Comparison of ENCODE assay signal across 8 cellular contexts in genomic region chr1:169601096-169601881, GRCh38. TPM values are rescaled to one million over a fixed set of nuclear protein-coding genes. Genes with fewer than 3 reads are reported as not detected.
DNase-seq lines count a peak whose midpoint lies in the region; ATAC-seq and TF ChIP-seq lines count a peak whose summit lies in the region.

No MANE protein-coding gene starts in this region.

- H3K4me1 ChIP-seq in MM.1S (ENCODE audit: low read length) (no peaks in the 10 kb centered on the region), left lung (peaks cover 0 to 35% of the 10 kb centered on the region in 2 donors)

- H3K4me3 ChIP-seq in MM.1S (ENCODE audit: low read length) (no peak overlapping the region), left lung (no peak overlapping the region)

- H3K27me3 ChIP-seq in MM.1S (replicated peaks; ENCODE audit: insufficient read depth, low read length) (no peaks in the 10 kb centered on the region), left lung (no peaks in the 10 kb centered on the region)

- no peaks in the 10 kb centered on the region for H4K20me1 ChIP-seq in MM.1S (ENCODE audit: insufficient read depth, low read length)

- H3K9ac ChIP-seq in MM.1S (ENCODE audit: low read length), result no peak overlapping the region

- no peaks in the 10 kb centered on the region for H3K79me2 ChIP-seq in MM.1S (ENCODE audit: low read length)

- no peak overlapping the region for H3K4me2 ChIP-seq in MM.1S (ENCODE audit: low read depth, low read length)

- TF ChIP-seq CTCF in MM.1S (IDR thresholded peaks at IDR 0.05; ENCODE audit: low read length) (peak; percentile 65), left lung (IDR thresholded peaks at IDR 0.05) (peak; percentile 55 to 58)

- no peaks in the 10 kb centered on the region for H3K9me3 ChIP-seq in MM.1S (replicated peaks; ENCODE audit: insufficient read depth, low read length)
- no peaks in the 10 kb centered on the region for H3K9me3 ChIP-seq in left lung

- no peaks in the 10 kb centered on the region for H3F3A ChIP-seq in MM.1S (ENCODE audit: insufficient read depth, low read length)

- H2AFZ ChIP-seq in MM.1S (ENCODE audit: low read length), result no peak overlapping the region

- H3K9me2 ChIP-seq in MM.1S (replicated peaks; ENCODE audit: insufficient read depth, low read length), result no peaks in the 10 kb centered on the region

- ATAC-seq in left lung (peak; percentile 81), HG02884 (IDR thresholded peaks at IDR 0.05; ENCODE audit: unreplicated experiment) (no peak), GM18519 (IDR thresholded peaks at IDR 0.05; ENCODE audit: low FRiP score, unreplicated experiment) (no peak)

- intact Hi-C loops in left lung (cut with DNase I), result loop anchor here in 1 of 2 donors (5.0 kb wide), 1 partner anchor 111 kb away; the partner anchor contains the start of gene SELL

- H3K27ac ChIP-seq in MM.1S (ENCODE audit: low read length), result no peak overlapping the region
- no peak overlapping the region for H3K27ac ChIP-seq in left lung

- DNase-seq in A172 (ENCODE audit: low spot score) (peak; percentile 27), EL (peak; percentile 15), MM.1S (peak; percentile 58), astrocyte of the hippocampus (ENCODE audit: low read depth, low spot score) (peak; percentile 57), left lung (no peak), COLO668 (lab: John Stamatoyannopoulos, UW; ENCODE audit: unreplicated experiment) (no peak)

- H3K36me3 ChIP-seq in MM.1S (replicated peaks; ENCODE audit: insufficient read depth, low read length) (no peaks in the 10 kb centered on the region), left lung (no peaks in the 10 kb centered on the region)

RNA-seq across cellular contexts. Expression of gene F5, which starts 15.0 kb away (rescaled TPM):
- total RNA-seq in A172 (2014; rRNA removed; shearing (Covaris generic)), result not detected in 2 replicates
- 1 to 10 TPM in 1 of 2 donors, under 1 TPM in 1; 0.90 to 7.2 TPM for total RNA-seq in left lung

RNA-seq across cellular contexts. Expression of gene SELP, which starts 28.6 kb away (rescaled TPM):
- not detected in 2 replicates for total RNA-seq in A172 (2014; rRNA removed; shearing (Covaris generic))
- total RNA-seq in left lung, result 10 to 100 TPM; 22.0 to 27.0 TPM

Comparison
In these comparisons a context has a peak if more than half of its experiments do, and no peak if none do; other contexts are left out.
1. DNase-seq: peak in A172 (single experiment), EL (single experiment), MM.1S (single experiment) and astrocyte of the hippocampus (single experiment); none in left lung (0 of 2) and COLO668 (single experiment).
2. RNA of gene SELP, which starts 28.6 kb away (total RNA-seq): 22.0 to 27.0 TPM in left lung; not detected in A172; every median in the first group is over 10 times any median in the second.